In genomic region chr11:116931206-116931953, GRCh38 we compare ENCODE assay signal across 8 cellular contexts.
A peak's percentile ranks its signal among the peaks of the same experiment; 100 is the strongest.
DNase-seq lines count a peak whose midpoint lies in the region; ATAC-seq lines count a peak whose summit lies in the region.

No MANE protein-coding gene starts in this region.

- no peak for ATAC-seq in HG02571 (IDR thresholded peaks at IDR 0.05; ENCODE audit: unreplicated experiment)
- ATAC-seq in GM21737 (IDR thresholded peaks at IDR 0.05; ENCODE audit: unreplicated experiment), result no peak
- ATAC-seq in HG02852 (IDR thresholded peaks at IDR 0.05; ENCODE audit: unreplicated experiment), result no peak

- peak; percentile 36 for DNase-seq in stimulated activated CD4-positive, alpha-beta T cell treated with anti-CD3 and anti-CD28 coated beads, Interleukin-1b, Interleukin-23, amount 100 ng/mL, for 48 hours
- no peak for DNase-seq in stimulated activated CD4-positive, alpha-beta T cell treated with anti-CD3 and anti-CD28 coated beads, Interleukin-4, amount 100 ng/mL, for 1 hour
- peak; percentile 35 to 40 for DNase-seq in activated T-cell treated with anti-CD3 and anti-CD28 coated beads, Interleukin-2, amount 50 U/mL, for 48 hours
- DNase-seq in kidney tubule cell (ENCODE audit: low spot score), result peak; percentile 22
- DNase-seq in occipital lobe (lab: John Stamatoyannopoulos, UW), result no peak

Comparison
In these comparisons a context has a peak if more than half of its experiments do, and no peak if none do; other contexts are left out.
1. DNase-seq: peak in stimulated activated CD4-positive, alpha-beta T cell treated with anti-CD3 and anti-CD28 coated beads, Interleukin-1b, Interleukin-23, amount 100 ng/mL, for 48 hours (single experiment), activated T-cell treated with anti-CD3 and anti-CD28 coated beads, Interleukin-2, amount 50 U/mL, for 48 hours (2 of 2) and kidney tubule cell (single experiment); none in stimulated activated CD4-positive, alpha-beta T cell treated with anti-CD3 and anti-CD28 coated beads, Interleukin-4, amount 100 ng/mL, for 1 hour (single experiment) and occipital lobe (single experiment).